ENCODE assay signal across 29 cellular contexts in the genomic region with DNA sequence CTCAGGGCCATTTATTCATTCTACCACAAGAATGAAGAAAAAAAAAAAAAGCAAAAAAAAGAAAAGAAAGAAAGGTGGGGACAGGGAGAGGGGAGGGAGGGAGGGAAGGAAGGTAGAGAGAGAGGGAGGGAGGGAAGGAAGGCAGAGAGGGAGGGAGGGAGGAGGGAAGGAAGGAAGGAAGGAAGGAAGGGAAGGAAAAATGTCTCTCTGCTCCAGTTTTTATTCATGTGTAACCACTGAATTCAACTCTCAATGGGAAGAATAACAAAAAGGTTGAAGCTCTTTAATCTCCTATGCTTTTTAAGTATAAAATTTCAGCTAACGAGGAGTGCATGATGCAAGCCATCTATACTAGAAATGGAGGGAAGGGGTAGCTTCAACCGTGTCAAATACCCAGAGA.
"Had no signal": no experiment of that assay in that cellular context is flagged by ENCODE, and none has a peak within 500 bp of the region (broad histone marks: within the 10 kb centered on the region; RNA-seq: fewer than 3 reads in every experiment).

No MANE protein-coding gene starts in this region.

- H3K9me3 Mint-ChIP-seq: immature natural killer cell, natural killer cell, nephron progenitor cell, type B pancreatic cell had no signal

- H3K4me3 ChIP-seq: left lung, lung, neural progenitor cell, right atrium auricular region, skin epidermis, spleen, tibial nerve, uterus had no signal

- H3K27ac ChIP-seq: left lung, neural progenitor cell, neutrophil, parathyroid adenoma, right atrium auricular region, skin epidermis, spleen, tibial nerve, uterus had no signal

- H3K4me1 Mint-ChIP-seq: immature natural killer cell; natural killer cell; nephron progenitor cell; neural progenitor cell; stimulated activated naive CD8-positive, alpha-beta T cell treated with anti-CD3 and anti-CD28 coated beads, Interleukin-15, amount 100 ng/mL, for 72 hours had no signal

- DNase-seq: hypothalamus; immature natural killer cell; kidney; left colon; left lung; naive B cell; natural killer cell; nephron progenitor cell; occipital lobe; spleen; stimulated activated CD4-positive, alpha-beta T cell treated with anti-CD3 and anti-CD28 coated beads, Interleukin-1b, Interleukin-23, amount 100 ng/mL, for 48 hours; stimulated activated CD4-positive, alpha-beta T cell treated with anti-CD3 and anti-CD28 coated beads, Interleukin-2, amount 100 ng/mL, for 48 hours; stimulated activated CD4-positive, alpha-beta T cell treated with anti-CD3 and anti-CD28 coated beads, Interleukin-4, amount 100 ng/mL, for 4 hours; stimulated activated CD8-positive, alpha-beta memory T cell treated with anti-CD3 and anti-CD28 coated beads, Interleukin-4, amount 100 ng/mL, for 48 hours; stimulated activated naive CD4-positive, alpha-beta T cell treated with Interleukin-2 at 50 U/mL for 16 hours; stimulated activated naive CD8-positive, alpha-beta T cell treated with anti-CD3 and anti-CD28 coated beads, Interleukin-15, amount 100 ng/mL, for 72 hours; substantia nigra; uterus had no signal

- H3K9ac ChIP-seq: neural progenitor cell, parathyroid adenoma had no signal

- ATAC-seq: left colon; left lung; natural killer cell; sciatic nerve; stimulated activated memory B cell treated with anti-CD40 and anti-IgM and Interleukin-4, amounts not matched to agents 10 μg/mL and 1 μg/mL and 100 μg/mL, for 72 hours; stimulated activated naive CD8-positive, alpha-beta T cell treated with anti-CD3 and anti-CD28 coated beads, Interleukin-15, amount 100 ng/mL, for 72 hours had no signal

- H3K36me3 Mint-ChIP-seq: immature natural killer cell; naive B cell; natural killer cell; neural progenitor cell; stimulated activated memory B cell treated with anti-CD40 and anti-IgM and Interleukin-4, amounts not matched to agents 10 μg/mL and 1 μg/mL and 100 μg/mL, for 72 hours; type B pancreatic cell had no signal

- H3K27ac Mint-ChIP-seq: immature natural killer cell; naive B cell; natural killer cell; nephron progenitor cell; neural progenitor cell; progenitor cell of endocrine pancreas; stimulated activated memory B cell treated with anti-CD40 and anti-IgM and Interleukin-4, amounts not matched to agents 10 μg/mL and 1 μg/mL and 100 μg/mL, for 72 hours; stimulated activated naive CD8-positive, alpha-beta T cell treated with anti-CD3 and anti-CD28 coated beads, Interleukin-15, amount 100 ng/mL, for 72 hours; type B pancreatic cell had no signal

- H3K4me2 ChIP-seq: neural progenitor cell had no signal

- H3K27me3 Mint-ChIP-seq: progenitor cell of endocrine pancreas; stimulated activated memory B cell treated with anti-CD40 and anti-IgM and Interleukin-4, amounts not matched to agents 10 μg/mL and 1 μg/mL and 100 μg/mL, for 72 hours; stimulated activated naive CD8-positive, alpha-beta T cell treated with anti-CD3 and anti-CD28 coated beads, Interleukin-15, amount 100 ng/mL, for 72 hours; type B pancreatic cell had no signal

- H3K36me3 ChIP-seq: left lung, neural progenitor cell, neutrophil, right atrium auricular region, spleen, tibial nerve, uterus had no signal

- H3K4me1 ChIP-seq: neural progenitor cell, parathyroid adenoma, uterus had no signal

- H3K4me3 Mint-ChIP-seq: immature natural killer cell; naive B cell; natural killer cell; nephron progenitor cell; neural progenitor cell; stimulated activated memory B cell treated with anti-CD40 and anti-IgM and Interleukin-4, amounts not matched to agents 10 μg/mL and 1 μg/mL and 100 μg/mL, for 72 hours; stimulated activated naive CD8-positive, alpha-beta T cell treated with anti-CD3 and anti-CD28 coated beads, Interleukin-15, amount 100 ng/mL, for 72 hours; type B pancreatic cell had no signal

- H3K9me3 ChIP-seq: left lung, neutrophil, spleen, tibial nerve, uterus had no signal

- H3K27me3 ChIP-seq: left lung, neural progenitor cell, right atrium auricular region, spleen, tibial nerve, uterus had no signal
